ENCODE assay signal across 3 cellular contexts in the genomic region with DNA sequence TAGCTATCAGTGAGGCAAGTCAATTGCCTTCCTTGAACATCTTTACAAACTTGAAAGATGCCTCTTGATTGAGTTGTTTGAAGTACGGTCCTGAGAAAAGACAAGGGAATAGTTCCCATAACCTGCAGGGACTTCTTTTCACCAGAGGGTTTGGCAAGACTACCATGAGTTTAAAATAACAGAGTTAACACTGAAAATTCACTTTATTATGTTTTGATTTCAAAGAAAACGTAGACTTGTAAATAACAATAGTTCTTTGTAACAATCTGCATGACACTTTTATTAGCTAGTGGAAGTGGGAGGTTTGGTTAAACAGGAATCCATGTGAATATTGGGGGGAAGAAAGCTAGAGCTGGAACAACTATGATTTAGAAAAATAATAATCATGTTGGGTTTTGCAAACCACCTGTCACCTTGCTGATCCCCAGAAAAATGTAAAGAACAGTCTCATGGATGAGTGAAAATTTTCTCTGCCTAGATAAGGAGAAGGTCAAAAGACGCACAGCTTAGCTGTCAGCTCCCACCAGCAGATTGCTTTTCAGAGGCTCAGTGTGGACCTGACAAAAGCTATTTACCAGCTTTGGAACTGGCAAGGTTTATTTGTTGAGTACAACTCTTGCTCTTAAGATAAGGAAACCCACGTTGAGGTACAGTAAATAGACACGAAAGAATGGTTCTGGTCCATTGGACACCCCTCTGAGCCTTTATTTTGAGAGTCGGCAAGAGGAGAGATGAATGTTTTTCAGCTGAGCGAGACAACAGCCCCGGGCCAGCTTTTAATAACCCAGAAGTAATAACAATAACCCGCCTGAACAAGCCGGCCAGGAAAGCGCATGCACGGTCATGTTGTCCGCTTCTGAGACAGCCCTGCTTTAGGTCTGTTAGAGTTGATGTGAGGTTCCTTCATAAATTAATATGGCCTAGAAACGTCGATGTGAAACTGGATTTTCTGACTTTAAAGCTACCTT.
TF ChIP-seq lines count a peak whose summit lies in the region.

No MANE protein-coding gene starts in this region.

TF ChIP-seq in HCT116, 20 proteins besides CTCF, POLR2A, EP300 and RAD21 (continues in another document):
- TF ChIP-seq EZH2phosphoT487 (IDR thresholded peaks at IDR 0.05; ENCODE audit: borderline replicate concordance) (no peak), SIN3A (IDR thresholded peaks at IDR 0.05; ENCODE audit: low read depth) (no peak), FOSL1 (IDR thresholded peaks at IDR 0.05; ENCODE audit: low read depth) (no peak), ELF1 (IDR thresholded peaks at IDR 0.05; ENCODE audit: borderline replicate concordance, low read depth) (no peak), SRF (IDR thresholded peaks at IDR 0.05; ENCODE audit: low read depth) (no peak), CEBPB (IDR thresholded peaks at IDR 0.05; ENCODE audit: low read depth) (no peak), EZH2 (IDR thresholded peaks at IDR 0.05) (no peak), TCF7L2 (IDR thresholded peaks at IDR 0.05; ENCODE audit: borderline replicate concordance, extremely low read depth, insufficient read depth, insufficient read length) (no peak), ZNF274 (IDR thresholded peaks at IDR 0.05; ENCODE audit: low read depth, low read length) (no peak), ZBTB33 (IDR thresholded peaks at IDR 0.05; ENCODE audit: extremely low read depth, insufficient replicate concordance, low read length) (no peak), EGR1 (IDR thresholded peaks at IDR 0.05; ENCODE audit: low read depth) (no peak), POLR2AphosphoS5 (IDR thresholded peaks at IDR 0.05; ENCODE audit: low read depth, low read length) (no peak), SP1 (IDR thresholded peaks at IDR 0.05; ENCODE audit: low read depth) (no peak), JUND (IDR thresholded peaks at IDR 0.05) (no peak), CBX3 (IDR thresholded peaks at IDR 0.05; ENCODE audit: low read depth) (no peak), YY1 (IDR thresholded peaks at IDR 0.05; ENCODE audit: extremely low read depth, insufficient replicate concordance, low read depth, low read length) (no peak)
- TF ChIP-seq, protein P1, sequence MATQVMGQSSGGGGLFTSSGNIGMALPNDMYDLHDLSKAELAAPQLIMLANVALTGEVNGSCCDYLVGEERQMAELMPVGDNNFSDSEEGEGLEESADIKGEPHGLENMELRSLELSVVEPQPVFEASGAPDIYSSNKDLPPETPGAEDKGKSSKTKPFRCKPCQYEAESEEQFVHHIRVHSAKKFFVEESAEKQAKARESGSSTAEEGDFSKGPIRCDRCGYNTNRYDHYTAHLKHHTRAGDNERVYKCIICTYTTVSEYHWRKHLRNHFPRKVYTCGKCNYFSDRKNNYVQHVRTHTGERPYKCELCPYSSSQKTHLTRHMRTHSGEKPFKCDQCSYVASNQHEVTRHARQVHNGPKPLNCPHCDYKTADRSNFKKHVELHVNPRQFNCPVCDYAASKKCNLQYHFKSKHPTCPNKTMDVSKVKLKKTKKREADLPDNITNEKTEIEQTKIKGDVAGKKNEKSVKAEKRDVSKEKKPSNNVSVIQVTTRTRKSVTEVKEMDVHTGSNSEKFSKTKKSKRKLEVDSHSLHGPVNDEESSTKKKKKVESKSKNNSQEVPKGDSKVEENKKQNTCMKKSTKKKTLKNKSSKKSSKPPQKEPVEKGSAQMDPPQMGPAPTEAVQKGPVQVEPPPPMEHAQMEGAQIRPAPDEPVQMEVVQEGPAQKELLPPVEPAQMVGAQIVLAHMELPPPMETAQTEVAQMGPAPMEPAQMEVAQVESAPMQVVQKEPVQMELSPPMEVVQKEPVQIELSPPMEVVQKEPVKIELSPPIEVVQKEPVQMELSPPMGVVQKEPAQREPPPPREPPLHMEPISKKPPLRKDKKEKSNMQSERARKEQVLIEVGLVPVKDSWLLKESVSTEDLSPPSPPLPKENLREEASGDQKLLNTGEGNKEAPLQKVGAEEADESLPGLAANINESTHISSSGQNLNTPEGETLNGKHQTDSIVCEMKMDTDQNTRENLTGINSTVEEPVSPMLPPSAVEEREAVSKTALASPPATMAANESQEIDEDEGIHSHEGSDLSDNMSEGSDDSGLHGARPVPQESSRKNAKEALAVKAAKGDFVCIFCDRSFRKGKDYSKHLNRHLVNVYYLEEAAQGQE (IDR thresholded peaks at IDR 0.05; ENCODE audit: low read depth), result no peak

TF ChIP-seq in WTC11, 78 proteins besides CTCF, POLR2A, EP300 and RAD21:
- TF ChIP-seq SOX15 (CRISPR knock-in tag; IDR thresholded peaks at IDR 0.05) (no peak), ZNF416 (CRISPR knock-in tag; IDR thresholded peaks at IDR 0.05) (no peak), ATF2 (CRISPR knock-in tag; IDR thresholded peaks at IDR 0.05; ENCODE audit: borderline replicate concordance, low read depth) (no peak), ZNF423 (CRISPR knock-in tag; IDR thresholded peaks at IDR 0.05) (no peak)
- TF ChIP-seq, protein P2, sequence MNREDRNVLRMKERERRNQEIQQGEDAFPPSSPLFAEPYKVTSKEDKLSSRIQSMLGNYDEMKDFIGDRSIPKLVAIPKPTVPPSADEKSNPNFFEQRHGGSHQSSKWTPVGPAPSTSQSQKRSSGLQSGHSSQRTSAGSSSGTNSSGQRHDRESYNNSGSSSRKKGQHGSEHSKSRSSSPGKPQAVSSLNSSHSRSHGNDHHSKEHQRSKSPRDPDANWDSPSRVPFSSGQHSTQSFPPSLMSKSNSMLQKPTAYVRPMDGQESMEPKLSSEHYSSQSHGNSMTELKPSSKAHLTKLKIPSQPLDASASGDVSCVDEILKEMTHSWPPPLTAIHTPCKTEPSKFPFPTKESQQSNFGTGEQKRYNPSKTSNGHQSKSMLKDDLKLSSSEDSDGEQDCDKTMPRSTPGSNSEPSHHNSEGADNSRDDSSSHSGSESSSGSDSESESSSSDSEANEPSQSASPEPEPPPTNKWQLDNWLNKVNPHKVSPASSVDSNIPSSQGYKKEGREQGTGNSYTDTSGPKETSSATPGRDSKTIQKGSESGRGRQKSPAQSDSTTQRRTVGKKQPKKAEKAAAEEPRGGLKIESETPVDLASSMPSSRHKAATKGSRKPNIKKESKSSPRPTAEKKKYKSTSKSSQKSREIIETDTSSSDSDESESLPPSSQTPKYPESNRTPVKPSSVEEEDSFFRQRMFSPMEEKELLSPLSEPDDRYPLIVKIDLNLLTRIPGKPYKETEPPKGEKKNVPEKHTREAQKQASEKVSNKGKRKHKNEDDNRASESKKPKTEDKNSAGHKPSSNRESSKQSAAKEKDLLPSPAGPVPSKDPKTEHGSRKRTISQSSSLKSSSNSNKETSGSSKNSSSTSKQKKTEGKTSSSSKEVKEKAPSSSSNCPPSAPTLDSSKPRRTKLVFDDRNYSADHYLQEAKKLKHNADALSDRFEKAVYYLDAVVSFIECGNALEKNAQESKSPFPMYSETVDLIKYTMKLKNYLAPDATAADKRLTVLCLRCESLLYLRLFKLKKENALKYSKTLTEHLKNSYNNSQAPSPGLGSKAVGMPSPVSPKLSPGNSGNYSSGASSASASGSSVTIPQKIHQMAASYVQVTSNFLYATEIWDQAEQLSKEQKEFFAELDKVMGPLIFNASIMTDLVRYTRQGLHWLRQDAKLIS (CRISPR knock-in tag; IDR thresholded peaks at IDR 0.05; ENCODE audit: borderline replicate concordance), result no peak

TF ChIP-seq in HepG2, 621 proteins besides CTCF, POLR2A, EP300 and RAD21:
- no peak for TF ChIP-seq SATB2 (CRISPR knock-in tag; IDR thresholded peaks at IDR 0.05)
- TF ChIP-seq IRX3 (CRISPR knock-in tag; IDR thresholded peaks at IDR 0.05; ENCODE audit: borderline replicate concordance, low read depth), result no peak
- no peak for TF ChIP-seq SIN3B (IDR thresholded peaks at IDR 0.05; ENCODE audit: low read length)
- TF ChIP-seq HHEX (CRISPR knock-in tag; IDR thresholded peaks at IDR 0.05), result no peak
- no peak for TF ChIP-seq ZFP36 (IDR thresholded peaks at IDR 0.05; ENCODE audit: borderline replicate concordance, low read depth, low read length, partially characterized antibody)
- no peak for TF ChIP-seq E2F2 (CRISPR knock-in tag; IDR thresholded peaks at IDR 0.05; ENCODE audit: borderline replicate concordance)
- TF ChIP-seq HOXD1 (CRISPR knock-in tag; IDR thresholded peaks at IDR 0.05), result no peak
- TF ChIP-seq ZSCAN31 (CRISPR knock-in tag; IDR thresholded peaks at IDR 0.05; ENCODE audit: low read depth), result no peak
- TF ChIP-seq ZNF639 (CRISPR knock-in tag; conservative IDR thresholded peaks at IDR 0.05), result no peak
- TF ChIP-seq, protein P3, sequence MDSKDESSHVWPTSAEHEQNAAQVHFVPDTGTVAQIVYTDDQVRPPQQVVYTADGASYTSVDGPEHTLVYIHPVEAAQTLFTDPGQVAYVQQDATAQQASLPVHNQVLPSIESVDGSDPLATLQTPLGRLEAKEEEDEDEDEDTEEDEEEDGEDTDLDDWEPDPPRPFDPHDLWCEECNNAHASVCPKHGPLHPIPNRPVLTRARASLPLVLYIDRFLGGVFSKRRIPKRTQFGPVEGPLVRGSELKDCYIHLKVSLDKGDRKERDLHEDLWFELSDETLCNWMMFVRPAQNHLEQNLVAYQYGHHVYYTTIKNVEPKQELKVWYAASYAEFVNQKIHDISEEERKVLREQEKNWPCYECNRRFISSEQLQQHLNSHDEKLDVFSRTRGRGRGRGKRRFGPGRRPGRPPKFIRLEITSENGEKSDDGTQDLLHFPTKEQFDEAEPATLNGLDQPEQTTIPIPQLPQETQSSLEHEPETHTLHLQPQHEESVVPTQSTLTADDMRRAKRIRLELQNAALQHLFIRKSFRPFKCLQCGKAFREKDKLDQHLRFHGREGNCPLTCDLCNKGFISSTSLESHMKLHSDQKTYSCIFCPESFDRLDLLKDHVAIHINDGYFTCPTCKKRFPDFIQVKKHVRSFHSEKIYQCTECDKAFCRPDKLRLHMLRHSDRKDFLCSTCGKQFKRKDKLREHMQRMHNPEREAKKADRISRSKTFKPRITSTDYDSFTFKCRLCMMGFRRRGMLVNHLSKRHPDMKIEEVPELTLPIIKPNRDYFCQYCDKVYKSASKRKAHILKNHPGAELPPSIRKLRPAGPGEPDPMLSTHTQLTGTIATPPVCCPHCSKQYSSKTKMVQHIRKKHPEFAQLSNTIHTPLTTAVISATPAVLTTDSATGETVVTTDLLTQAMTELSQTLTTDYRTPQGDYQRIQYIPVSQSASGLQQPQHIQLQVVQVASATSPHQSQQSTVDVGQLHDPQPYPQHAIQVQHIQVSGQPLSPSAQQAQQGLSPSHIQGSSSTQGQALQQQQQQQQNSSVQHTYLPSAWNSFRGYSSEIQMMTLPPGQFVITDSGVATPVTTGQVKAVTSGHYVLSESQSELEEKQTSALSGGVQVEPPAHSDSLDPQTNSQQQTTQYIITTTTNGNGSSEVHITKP (CRISPR knock-in tag; IDR thresholded peaks at IDR 0.05; ENCODE audit: low read depth), result no peak
